In genomic region chr3:14371573-14372474, GRCh38 we compare ENCODE assay signal across 8 cellular contexts. TPM values are rescaled to one million over a fixed set of nuclear protein-coding genes. Genes with fewer than 3 reads are reported as not detected.
DNase-seq lines count a peak whose midpoint lies in the region; ATAC-seq and TF ChIP-seq lines count a peak whose summit lies in the region.

No MANE protein-coding gene starts in this region.

- WGBS in esophagus muscularis mucosa = 35% methylated on average over 11 of the region's 12 CpGs

- no peak overlapping the region for H3K27ac ChIP-seq in esophagus muscularis mucosa (replicated peaks in 1 of 4)

- H3K4me3 Mint-ChIP-seq in Calu3 (ENCODE audit: low read depth, unreplicated experiment) = no peak overlapping the region
- H3K4me3 Mint-ChIP-seq in dendritic cell treated with granulocyte-macrophage colony-stimulating factor and Interleukin-4, amounts not matched to agents 40 ng/mL and 50 ng/mL, for 4 days = peak overlapping the region; percentile 18

- TF ChIP-seq POLR2A in esophagus muscularis mucosa (IDR thresholded peaks at IDR 0.05; ENCODE audit: low read depth) = no peak

- H3K27ac Mint-ChIP-seq in Calu3 (ENCODE audit: unreplicated experiment) = peak overlapping the region; percentile 51
- H3K27ac Mint-ChIP-seq in dendritic cell treated with granulocyte-macrophage colony-stimulating factor and Interleukin-4, amounts not matched to agents 40 ng/mL and 50 ng/mL, for 4 days = peak overlapping the region; percentile 83

- H3K4me1 Mint-ChIP-seq in Calu3 (ENCODE audit: low read depth, unreplicated experiment) = peaks cover 48% of the 10 kb centered on the region
- peaks cover 76% of the 10 kb centered on the region for H3K4me1 Mint-ChIP-seq in dendritic cell treated with granulocyte-macrophage colony-stimulating factor and Interleukin-4, amounts not matched to agents 40 ng/mL and 50 ng/mL, for 4 days (ENCODE audit: low read depth)

- intact Hi-C loops in Calu3 (cut with micrococcal nuclease; ENCODE audit: unreplicated experiment) (loop anchor here (2.0 kb wide), 1 partner anchor 169 kb away; no protein-coding TSS in a partner anchor), esophagus muscularis mucosa (cut with DNase I) (no loop called here)
- intact Hi-C loops in dendritic cell treated with granulocyte-macrophage colony-stimulating factor and Interleukin-4, amounts not matched to agents 40 ng/mL and 50 ng/mL, for 4 days (cut with micrococcal nuclease) = no loop called here

- H3K4me3 ChIP-seq in esophagus muscularis mucosa = no peak overlapping the region

- TF ChIP-seq EP300 in esophagus muscularis mucosa (IDR thresholded peaks at IDR 0.05) = no peak

- peaks cover 0 to 10% (median 0%) of the 10 kb centered on the region in 4 donors for H3K27me3 ChIP-seq in esophagus muscularis mucosa

- TF ChIP-seq CTCF in Calu3 (IDR thresholded peaks at IDR 0.05; ENCODE audit: unreplicated experiment) = no peak
- no peak for TF ChIP-seq CTCF in esophagus muscularis mucosa (IDR thresholded peaks at IDR 0.05)

- ATAC-seq in HG02885 (IDR thresholded peaks at IDR 0.05; ENCODE audit: poor library complexity, unreplicated experiment) = peak; percentile 56
- no peak for ATAC-seq in HG02678 (IDR thresholded peaks at IDR 0.05; ENCODE audit: unreplicated experiment)

- no peaks in the 10 kb centered on the region for H3K36me3 ChIP-seq in esophagus muscularis mucosa

- DNase-seq in Calu3 (peak; percentile 89), NCI-H82 (lab: John Stamatoyannopoulos, UW) (peak; percentile 54), myocyte (ENCODE audit: low read depth) (peak; percentile 98), esophagus muscularis mucosa (ENCODE audit: extremely low spot score) (no peak)
- no peak for DNase-seq in activated CD4-positive, alpha-beta T cell treated with anti-CD3 and anti-CD28 coated beads for 1 hour

- CTCF ChIA-PET in Calu3 (lab: Charles Lee) = interaction anchor here (0.8 to 1.2 kb wide), 3 partner anchors 55 to 247 kb away, joined by 3 read pairs; partner anchors contain the start of genes CHCHD4 and TMEM43

- no TSS peak for BruUV-seq in Calu3 (replicated peaks; lab: Mats Ljungman, UMichigan)

- H3K9me3 ChIP-seq in esophagus muscularis mucosa = no peaks in the 10 kb centered on the region

- H3K36me3 Mint-ChIP-seq in Calu3 (ENCODE audit: insufficient read depth, unreplicated experiment) = peaks cover 6% of the 10 kb centered on the region
- H3K36me3 Mint-ChIP-seq in dendritic cell treated with granulocyte-macrophage colony-stimulating factor and Interleukin-4, amounts not matched to agents 40 ng/mL and 50 ng/mL, for 4 days (ENCODE audit: low read depth) = no peaks in the 10 kb centered on the region

- no peaks in the 10 kb centered on the region for H3K9me3 Mint-ChIP-seq in Calu3 (ENCODE audit: low read depth, unreplicated experiment)
- no peaks in the 10 kb centered on the region for H3K9me3 Mint-ChIP-seq in dendritic cell treated with granulocyte-macrophage colony-stimulating factor and Interleukin-4, amounts not matched to agents 40 ng/mL and 50 ng/mL, for 4 days

- peaks cover 11% of the 10 kb centered on the region for H3K27me3 Mint-ChIP-seq in Calu3 (ENCODE audit: unreplicated experiment)
- H3K27me3 Mint-ChIP-seq in dendritic cell treated with granulocyte-macrophage colony-stimulating factor and Interleukin-4, amounts not matched to agents 40 ng/mL and 50 ng/mL, for 4 days = peaks cover 13% of the 10 kb centered on the region

- H3K4me1 ChIP-seq in esophagus muscularis mucosa = peaks cover 13 to 41% (median 28%) of the 10 kb centered on the region in 4 donors

RNA-seq across cellular contexts. Expression of gene SLC6A6, which starts 30.6 kb away (rescaled TPM):
- total RNA-seq in Calu3 (2022) (46.3 and 48.3 TPM in 2 replicates), myocyte (63.3 and 79.9 TPM in 2 replicates), esophagus muscularis mucosa (10 to 100 TPM; 15.0 to 36.2 (median 23.7) TPM)
- 45.9 TPM for polyA plus RNA-seq in myocyte (2012)

Comparison
In these comparisons a context has a peak if more than half of its experiments do, and no peak if none do; other contexts are left out.
1. DNase-seq: peak in Calu3 (single experiment), NCI-H82 (single experiment) and myocyte (single experiment); none in esophagus muscularis mucosa (single experiment) and activated CD4-positive, alpha-beta T cell treated with anti-CD3 and anti-CD28 coated beads for 1 hour (single experiment).